In the genomic region with DNA sequence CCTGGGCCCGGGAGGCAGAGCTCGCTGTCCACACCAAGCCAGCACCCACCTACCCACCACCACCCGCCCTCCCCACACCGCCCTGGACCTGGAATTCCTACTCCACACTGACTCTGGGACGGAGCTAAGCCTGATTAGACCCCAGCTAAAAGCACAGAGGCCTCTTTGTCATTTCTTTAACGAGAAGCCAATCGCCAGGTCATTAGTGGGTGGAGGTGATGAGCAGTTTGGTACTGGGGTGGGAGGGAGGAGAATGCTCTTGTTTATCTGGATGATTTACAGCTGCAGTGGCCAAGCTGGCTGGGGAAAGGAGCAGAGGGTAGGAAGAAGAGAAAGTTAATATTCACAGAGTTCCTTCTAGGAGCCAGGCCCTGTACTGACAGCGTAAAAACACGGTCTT, we compare ENCODE assay signal across 22 cellular contexts. TPM values are rescaled to one million over a fixed set of nuclear protein-coding genes. Genes with fewer than 3 reads are reported as not detected.
"Had no signal": no experiment of that assay in that cellular context is flagged by ENCODE, and none has a peak within 500 bp of the region (broad histone marks: within the 10 kb centered on the region; RNA-seq: fewer than 3 reads in every experiment).

No MANE protein-coding gene starts in this region.

- DNase-seq: activated CD4-positive, alpha-beta T cell treated with anti-CD3 and anti-CD28 coated beads, Interleukin-2, amount 50 U/mL, for 4 hours; activated gamma-delta T cell treated with Interleukin-2 at 50 U/mL for 16 hours; activated T-cell treated with anti-CD3 and anti-CD28 coated beads, Interleukin-2, amount 50 U/mL, for 72 hours; adrenal gland; effector memory CD4-positive, alpha-beta T cell; esophagus squamous epithelium; heart right ventricle; kidney glomerular epithelial cell; mesendoderm; naive thymus-derived CD4-positive, alpha-beta T cell; nucleus accumbens; stimulated activated CD4-positive, alpha-beta T cell treated with anti-CD3 and anti-CD28 coated beads, Interleukin-4, amount 100 ng/mL, for 1 hour; T-helper 2 cell; testis; upper lobe of left lung had no signal

- H3K27ac ChIP-seq: adrenal gland, esophagus squamous epithelium, heart right ventricle, skin epidermis, testis, upper lobe of left lung had no signal

- H3K4me3 Mint-ChIP-seq: activated T-cell treated with anti-CD3 and anti-CD28 coated beads, Interleukin-2, amount 50 U/mL, for 72 hours had no signal

- ATAC-seq: activated naive CD4-positive, alpha-beta T cell treated with anti-CD3 and anti-CD28 coated beads, Interleukin-2, amount 50 U/mL, for 72 hours; activated T-cell treated with anti-CD3 and anti-CD28 coated beads, Interleukin-2, amount 50 U/mL, for 72 hours; heart right ventricle; naive thymus-derived CD4-positive, alpha-beta T cell had no signal

- H3K27ac Mint-ChIP-seq: activated T-cell treated with anti-CD3 and anti-CD28 coated beads, Interleukin-2, amount 50 U/mL, for 72 hours; naive thymus-derived CD4-positive, alpha-beta T cell had no signal

- H3K27me3 ChIP-seq: adrenal gland, testis, upper lobe of left lung had no signal

- H3K4me3 ChIP-seq: adrenal gland, esophagus squamous epithelium, heart right ventricle, skin epidermis, testis, upper lobe of left lung had no signal

- H3K9me3 Mint-ChIP-seq: activated naive CD4-positive, alpha-beta T cell treated with anti-CD3 and anti-CD28 coated beads, Interleukin-2, amount 50 U/mL, for 72 hours; activated T-cell treated with anti-CD3 and anti-CD28 coated beads, Interleukin-2, amount 50 U/mL, for 72 hours had no signal

- H3K9me3 ChIP-seq: adrenal gland, esophagus squamous epithelium, testis, upper lobe of left lung had no signal

- H3K36me3 ChIP-seq: adrenal gland, esophagus squamous epithelium, heart right ventricle, upper lobe of left lung had no signal

- H3K36me3 Mint-ChIP-seq: activated naive CD4-positive, alpha-beta T cell treated with anti-CD3 and anti-CD28 coated beads, Interleukin-2, amount 50 U/mL, for 72 hours; naive thymus-derived CD4-positive, alpha-beta T cell had no signal

RNA-seq across cellular contexts. Expression of a gene that starts 6.0 kb away (rescaled TPM):
- total RNA-seq: activated CD8-positive, alpha-beta memory T cell treated with anti-CD3 and anti-CD28 coated beads for 36 hours; activated naive CD4-positive, alpha-beta T cell treated with anti-CD3 and anti-CD28 coated beads, Interleukin-2, amount 50 U/mL, for 72 hours; activated T-cell treated with anti-CD3 and anti-CD28 coated beads, Interleukin-2, amount 50 U/mL, for 72 hours; adrenal gland; bronchial epithelial cell; esophagus squamous epithelium; liver; mucosa of gallbladder; naive thymus-derived CD4-positive, alpha-beta T cell; posterior vena cava; upper lobe of left lung had no signal
- polyA plus RNA-seq: adrenal gland; heart right ventricle; naive thymus-derived CD4-positive, alpha-beta T cell had no signal

RNA-seq across cellular contexts. Expression of a gene that starts 15.3 kb away (rescaled TPM):
- total RNA-seq: activated CD8-positive, alpha-beta memory T cell treated with anti-CD3 and anti-CD28 coated beads for 36 hours; bronchial epithelial cell; esophagus squamous epithelium; liver; mucosa of gallbladder; upper lobe of left lung had no signal
- polyA plus RNA-seq: naive thymus-derived CD4-positive, alpha-beta T cell had no signal
